ENCODE assay signal across 11 cellular contexts in genomic region chr21:44427241-44428120, GRCh38. TPM values are rescaled to one million over a fixed set of nuclear protein-coding genes. Genes with fewer than 3 reads are reported as not detected.
A peak's percentile ranks its signal among the peaks of the same experiment; 100 is the strongest.
DNase-seq lines count a peak whose midpoint lies in the region; ATAC-seq and TF ChIP-seq lines count a peak whose summit lies in the region.
"Had no signal": no experiment of that assay in that cellular context is flagged by ENCODE, and none has a peak within 500 bp of the region (broad histone marks: within the 10 kb centered on the region; RNA-seq: fewer than 3 reads in every experiment).

No MANE protein-coding gene starts in this region.

- ATAC-seq in HG02973 (IDR thresholded peaks at IDR 0.05; ENCODE audit: unreplicated experiment), result no peak
- ATAC-seq: heart left ventricle, psoas muscle had no signal

- H3K4me1 ChIP-seq in sigmoid colon, result no peaks in the 10 kb centered on the region
- H3K4me1 ChIP-seq: heart left ventricle, psoas muscle had no signal

- TF ChIP-seq CTCF in sigmoid colon (IDR thresholded peaks at IDR 0.05) (no peak), WERI-Rb-1 (IDR thresholded peaks at IDR 0.05; ENCODE audit: low read depth, low read length) (no peak)

- 69 to 90% methylated on average over 28 of the region's 28 CpGs for WGBS in sigmoid colon, 2 donors

- TF ChIP-seq EP300 in sigmoid colon (IDR thresholded peaks at IDR 0.05), result no peak

- peak; percentile 11 for DNase-seq in activated T-cell treated with anti-CD3 and anti-CD28 coated beads, Interleukin-2, amount 50 U/mL, for 1 hour
- DNase-seq in activated T-cell treated with anti-CD3 and anti-CD28 coated beads, Interleukin-2, amount 50 U/mL, for 48 hours, result no peak
- DNase-seq in NCI-H2107 (lab: John Stamatoyannopoulos, UW) (peak; percentile 86), cerebellum (ENCODE audit: low spot score) (peak; percentile 28), sigmoid colon (peak; percentile 50), WERI-Rb-1 (no peak), occipital lobe (lab: John Stamatoyannopoulos, UW) (no peak)
- DNase-seq: anterior cingulate cortex had no signal

- H3K27me3 ChIP-seq in sigmoid colon (peaks cover 0 to 13% (median 0%) of the 10 kb centered on the region in 3 donors), WERI-Rb-1 (ENCODE audit: insufficient read depth, low read depth, severe bottlenecking) (no peaks in the 10 kb centered on the region)

- intact Hi-C loops in sigmoid colon (cut with DNase I), result no loop called here

- no peak for TF ChIP-seq POLR2A in sigmoid colon (IDR thresholded peaks at IDR 0.05)

- H3K4me3 ChIP-seq in sigmoid colon (no peak overlapping the region), WERI-Rb-1 (ENCODE audit: low read depth, low read length) (no peak overlapping the region)
- H3K4me3 ChIP-seq: heart left ventricle, psoas muscle had no signal

- H3K9me3 ChIP-seq in sigmoid colon (peaks cover 0 to 2% (median 0%) of the 10 kb centered on the region in 4 donors), WERI-Rb-1 (ENCODE audit: severe bottlenecking) (peaks cover 19% of the 10 kb centered on the region)

- H3K36me3 ChIP-seq in sigmoid colon, result no peaks in the 10 kb centered on the region
- H3K36me3 ChIP-seq in WERI-Rb-1, result no peaks in the 10 kb centered on the region

- H3K27ac ChIP-seq in sigmoid colon, result no peak overlapping the region
- H3K27ac ChIP-seq in WERI-Rb-1, result no peak overlapping the region
- H3K27ac ChIP-seq: heart left ventricle, psoas muscle had no signal

RNA-seq across cellular contexts. Expression of gene LRRC3, which starts 27.8 kb away (rescaled TPM):
- total RNA-seq in cerebellum (6.4 TPM), sigmoid colon (1 to 10 TPM; 3.9 to 7.1 (median 5.4) TPM), occipital lobe (4.8 TPM)
- 1 to 10 TPM in 1 of 3 donors, under 1 TPM in 2; under 0.01 to 2.9 (median 0.46) TPM for polyA plus RNA-seq in sigmoid colon

Comparison
In these comparisons a context has a peak if more than half of its experiments do, and no peak if none do; other contexts are left out.
1. DNase-seq: peak in activated T-cell treated with anti-CD3 and anti-CD28 coated beads, Interleukin-2, amount 50 U/mL, for 1 hour (single experiment), NCI-H2107 (single experiment), cerebellum (single experiment) and sigmoid colon (single experiment); none in activated T-cell treated with anti-CD3 and anti-CD28 coated beads, Interleukin-2, amount 50 U/mL, for 48 hours (0 of 2), WERI-Rb-1 (single experiment) and occipital lobe (single experiment).